ENCODE assay signal across 26 cellular contexts in genomic region chr10:43482319-43483078, GRCh38.
"Had no signal": no experiment of that assay in that cellular context is flagged by ENCODE, and none has a peak within 500 bp of the region (broad histone marks: within the 10 kb centered on the region; RNA-seq: fewer than 3 reads in every experiment).

No MANE protein-coding gene starts in this region.

- H3K9me3 ChIP-seq: thyroid gland had no signal

- FAIRE-seq: keratinocyte had no signal

- H3K27ac ChIP-seq: dorsolateral prefrontal cortex, epithelial cell of prostate, gastrocnemius medialis, neural progenitor cell, parathyroid adenoma, right atrium auricular region, sigmoid colon, stomach, thyroid gland, vagina had no signal

- H3K4me2 ChIP-seq: neural progenitor cell had no signal

- H3K27me3 ChIP-seq: dorsolateral prefrontal cortex, gastrocnemius medialis, neural progenitor cell, right atrium auricular region, sigmoid colon, stomach, thyroid gland, vagina had no signal

- H3K9ac ChIP-seq: neural progenitor cell, parathyroid adenoma had no signal

- H3K4me1 Mint-ChIP-seq: memory B cell; naive B cell; nephron; neural progenitor cell; stimulated activated effector memory CD8-positive, alpha-beta T cell treated with anti-CD3 and anti-CD28 coated beads, Interleukin-12 subunit alpha, Interleukin-12 subunit beta, amount 100 ng/mL, for 72 hours had no signal

- ATAC-seq: esophagus mucosa; gastrocnemius medialis; left ventricle myocardium superior; stimulated activated effector memory CD8-positive, alpha-beta T cell treated with anti-CD3 and anti-CD28 coated beads, Interleukin-12 subunit alpha, Interleukin-12 subunit beta, amount 100 ng/mL, for 72 hours had no signal

- H3K27me3 Mint-ChIP-seq: memory B cell, naive B cell, progenitor cell of endocrine pancreas had no signal

- H3K4me1 ChIP-seq: gastrocnemius medialis, neural progenitor cell, parathyroid adenoma, right atrium auricular region, sigmoid colon, stomach, thyroid gland, vagina had no signal

- DNase-seq: dorsolateral prefrontal cortex; effector CD4-positive, alpha-beta T cell; foreskin fibroblast; gastrocnemius medialis; head of caudate nucleus; left ventricle myocardium superior; naive B cell; sigmoid colon; stimulated activated CD4-positive, alpha-beta T cell treated with anti-CD3 and anti-CD28 coated beads, Interleukin-2, amount 100 ng/mL, for 24 hours; stimulated activated CD4-positive, alpha-beta T cell treated with anti-CD3 and anti-CD28 coated beads, Interleukin-4, amount 100 ng/mL, for 24 hours; stimulated activated naive CD4-positive, alpha-beta T cell treated with Interleukin-2 at 50 U/mL for 16 hours; stomach; thyroid gland; trophoblast cell had no signal

- H3K79me2 ChIP-seq: parathyroid adenoma had no signal

- H3K36me3 Mint-ChIP-seq: stimulated activated effector memory CD8-positive, alpha-beta T cell treated with anti-CD3 and anti-CD28 coated beads, Interleukin-12 subunit alpha, Interleukin-12 subunit beta, amount 100 ng/mL, for 72 hours had no signal

- H3K4me3 ChIP-seq: dorsolateral prefrontal cortex, lung, neural progenitor cell, right atrium auricular region, sigmoid colon, stomach, thyroid gland, vagina had no signal

- H3K27ac Mint-ChIP-seq: memory B cell; naive B cell; nephron; neural progenitor cell; progenitor cell of endocrine pancreas; stimulated activated effector memory CD8-positive, alpha-beta T cell treated with anti-CD3 and anti-CD28 coated beads, Interleukin-12 subunit alpha, Interleukin-12 subunit beta, amount 100 ng/mL, for 72 hours had no signal

- H3K36me3 ChIP-seq: neural progenitor cell had no signal

- H2AFZ ChIP-seq: neural progenitor cell, parathyroid adenoma had no signal

- H3K4me3 Mint-ChIP-seq: memory B cell; nephron; neural progenitor cell; stimulated activated effector memory CD8-positive, alpha-beta T cell treated with anti-CD3 and anti-CD28 coated beads, Interleukin-12 subunit alpha, Interleukin-12 subunit beta, amount 100 ng/mL, for 72 hours had no signal
